Comparison of ENCODE assay signal across 3 cellular contexts in genomic region chr6:69086689-69087088, GRCh38.
TF ChIP-seq lines count a peak whose summit lies in the region.

No MANE protein-coding gene starts in this region.

TF ChIP-seq in A549, 52 proteins besides CTCF, POLR2A, EP300 and RAD21:
- TF ChIP-seq TFCP2L1 (CRISPR knock-in tag; IDR thresholded peaks at IDR 0.05) (no peak), MAFK (IDR thresholded peaks at IDR 0.05; ENCODE audit: partially characterized antibody) (peak; percentile 41)

TF ChIP-seq in IMR-90, 13 proteins besides CTCF, POLR2A, EP300 and RAD21:
- TF ChIP-seq NFE2L2 (IDR thresholded peaks at IDR 0.05; ENCODE audit: low read depth, low read length) = peak; percentile 24; the same call in 1 of the 2 replicates
- no peak for TF ChIP-seq CHD1 (IDR thresholded peaks at IDR 0.05; ENCODE audit: low read depth, low read length)
TF ChIP-seq in IMR-90: peak in this region for 1.

TF ChIP-seq in K562, 482 proteins besides CTCF, POLR2A, EP300 and RAD21:
- peak; percentile 35; the same call in 1 of the 2 replicates for TF ChIP-seq MAFF (IDR thresholded peaks at IDR 0.05; ENCODE audit: low read length)
- peak; percentile 85 for TF ChIP-seq ZNF316 (IDR thresholded peaks at IDR 0.05)
- no peak for TF ChIP-seq E2F8 (IDR thresholded peaks at IDR 0.05; ENCODE audit: low read depth, partially characterized antibody)
- TF ChIP-seq NFE2 (IDR thresholded peaks at IDR 0.05; ENCODE audit: low read depth) = peak; percentile 45; the same call in 1 of the 2 replicates
- 0 out of 2 replicates have a peak, but pooled peaks have one; percentile 6 for TF ChIP-seq MAFK (IDR thresholded peaks at IDR 0.05; ENCODE audit: low read length)
- no peak for TF ChIP-seq ZNF140 (CRISPR knock-in tag; IDR thresholded peaks at IDR 0.05)
- no peak for TF ChIP-seq SPI1 (IDR thresholded peaks at IDR 0.05; ENCODE audit: borderline replicate concordance, low read depth, low read length)
- TF ChIP-seq C11orf30 (IDR thresholded peaks at IDR 0.05; ENCODE audit: low read depth) = peak; percentile 42
- TF ChIP-seq HDAC6 (IDR thresholded peaks at IDR 0.05; ENCODE audit: low read depth, low read length) = no peak
- peak; percentile 61 for TF ChIP-seq MAFG (tag; conservative IDR thresholded peaks at IDR 0.05)
- no peak for TF ChIP-seq ZNF518B (CRISPR knock-in tag; IDR thresholded peaks at IDR 0.05)
